4 cellular contexts compared by ENCODE assay signal in the genomic region with DNA sequence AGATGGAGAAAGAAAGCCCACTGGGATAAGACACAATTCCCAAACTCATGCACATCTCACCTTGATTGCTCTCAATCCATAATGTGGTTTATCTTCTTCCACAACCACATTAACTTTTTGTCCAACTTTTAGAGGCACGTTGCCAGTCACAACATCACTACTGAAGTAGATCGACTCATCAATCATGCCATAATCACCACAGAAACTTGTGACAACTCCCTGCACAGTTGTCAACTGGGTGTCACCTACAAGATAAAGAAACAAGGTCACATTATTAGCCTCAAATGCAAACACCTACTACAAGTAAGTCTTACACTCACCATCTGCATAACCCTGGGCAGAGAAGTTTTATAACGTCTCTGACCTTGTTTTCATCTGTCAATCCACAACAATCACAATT. TPM values are rescaled to one million over a fixed set of nuclear protein-coding genes. Genes with fewer than 3 reads are reported as not detected.
"Had no signal": no experiment of that assay in that cellular context is flagged by ENCODE, and none has a peak within 500 bp of the region (broad histone marks: within the 10 kb centered on the region; RNA-seq: fewer than 3 reads in every experiment).

No MANE protein-coding gene starts in this region.

RNA-seq across cellular contexts. Expression of gene CT55, which starts 1.7 kb away (rescaled TPM):
- total RNA-seq: LHCN-M2, MCF 10A, NCI-H460 had no signal

RNA-seq across cellular contexts. Expression of gene ETDB, which starts 49.2 kb away (rescaled TPM):
- total RNA-seq: LHCN-M2, M059J, MCF 10A, NCI-H460 had no signal
